6 cellular contexts compared by ENCODE assay signal in genomic region chr14:43306053-43306452, GRCh38.
"Had no signal": no experiment of that assay in that cellular context is flagged by ENCODE, and none has a peak within 500 bp of the region (broad histone marks: within the 10 kb centered on the region; RNA-seq: fewer than 3 reads in every experiment).

No MANE protein-coding gene starts in this region.

- DNase-seq: H9, HCEC 1CT had no signal

- H3K4me2 ChIP-seq: GM23338 had no signal

- H3K4me3 ChIP-seq: GM23338 had no signal

- ATAC-seq: GM23338 had no signal

- H2AFZ ChIP-seq: GM23338 had no signal

- FAIRE-seq: H1, H54, HTR-8/SVneo had no signal
